In the genomic region with DNA sequence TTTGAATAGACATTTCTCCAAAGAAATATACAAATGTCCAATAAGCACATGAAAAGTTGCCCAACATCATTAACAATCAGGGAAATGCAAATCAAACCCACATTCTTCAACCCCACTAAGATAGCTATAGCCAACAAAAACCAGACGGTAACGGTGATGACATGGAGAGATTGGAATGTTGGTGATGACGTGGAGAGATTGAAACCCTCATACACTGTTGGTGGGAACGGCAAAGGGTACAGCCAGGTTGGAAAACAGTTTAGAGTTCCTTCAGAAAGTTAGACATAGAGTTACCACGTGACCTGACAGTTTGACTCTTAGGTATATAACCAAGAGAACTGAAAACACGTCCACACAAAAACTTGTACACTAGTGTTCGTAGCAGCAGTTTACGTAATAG, we compare ENCODE assay signal across 14 cellular contexts. TPM values are rescaled to one million over a fixed set of nuclear protein-coding genes. Genes with fewer than 3 reads are reported as not detected.
DNase-seq lines count a peak whose midpoint lies in the region; ATAC-seq and TF ChIP-seq lines count a peak whose summit lies in the region.
"Had no signal": no experiment of that assay in that cellular context is flagged by ENCODE, and none has a peak within 500 bp of the region (broad histone marks: within the 10 kb centered on the region; RNA-seq: fewer than 3 reads in every experiment).

No MANE protein-coding gene starts in this region.

- H3K4me1 ChIP-seq in adipocyte (ENCODE audit: control insufficient read depth, insufficient read depth, low read length): peaks cover 22% of the 10 kb centered on the region
- no peaks in the 10 kb centered on the region for H3K4me1 ChIP-seq in thoracic aorta (ENCODE audit: control insufficient read depth in 1 of 2, low read depth in 2 of 2)
- H3K4me1 ChIP-seq: uterus had no signal

- DNase-seq in Right ventricle myocardium inferior (ENCODE audit: missing footprints) (no peak), cardiac septum (ENCODE audit: low spot score) (no peak), adipocyte (ENCODE audit: low read depth) (peak; percentile 75), left cardiac atrium (no peak), thoracic aorta (ENCODE audit: low spot score) (no peak), H7 (no peak)
- no peak for DNase-seq in activated naive CD4-positive, alpha-beta T cell treated with anti-CD3 and anti-CD28 coated beads, Interleukin-2, amount 50 U/mL, for 16 hours
- DNase-seq: activated CD4-positive, alpha-beta T cell treated with anti-CD3 and anti-CD28 coated beads for 48 hours; AML-193; amygdala; NCI-H2029; uterus had no signal

- no peak overlapping the region for H3K27ac ChIP-seq in thoracic aorta
- H3K27ac ChIP-seq: uterus had no signal

- H3K4me3 ChIP-seq in adipocyte (ENCODE audit: low read length) (no peak overlapping the region), thoracic aorta (no peak overlapping the region), H7 (ENCODE audit: insufficient read depth, low read depth, low read length) (no peak overlapping the region)
- H3K4me3 ChIP-seq: uterus had no signal

- H3K9ac ChIP-seq in adipocyte (ENCODE audit: low read length): no peak overlapping the region

- H3K9me3 ChIP-seq in adipocyte (ENCODE audit: control insufficient read depth, low read length): peaks cover 5% of the 10 kb centered on the region
- no peaks in the 10 kb centered on the region for H3K9me3 ChIP-seq in thoracic aorta
- H3K9me3 ChIP-seq: uterus had no signal

- H3K36me3 ChIP-seq in adipocyte (ENCODE audit: control insufficient read depth, insufficient read depth, low read length, severe bottlenecking) (no peaks in the 10 kb centered on the region), thoracic aorta (no peaks in the 10 kb centered on the region), H7 (replicated peaks; ENCODE audit: control insufficient read depth, insufficient read depth, low read length) (no peaks in the 10 kb centered on the region)
- H3K36me3 ChIP-seq: uterus had no signal

- intact Hi-C loops in Right ventricle myocardium inferior (cut with DNase I) (no loop called here), cardiac septum (cut with DNase I) (no loop called here), left cardiac atrium (cut with DNase I) (no loop called here)

- TF ChIP-seq CTCF in thoracic aorta (IDR thresholded peaks at IDR 0.05): no peak

- H3K27me3 ChIP-seq in adipocyte (replicated peaks; ENCODE audit: control insufficient read depth, insufficient read depth, low read length) (no peaks in the 10 kb centered on the region), thoracic aorta (replicated peaks; ENCODE audit: insufficient read depth) (no peaks in the 10 kb centered on the region), H7 (ENCODE audit: control insufficient read depth, insufficient read depth, low read length) (no peaks in the 10 kb centered on the region)
- H3K27me3 ChIP-seq: uterus had no signal

- ATAC-seq in Right ventricle myocardium inferior: peak; percentile 51
- ATAC-seq in left cardiac atrium: peak; percentile 27 to 82
- ATAC-seq in thoracic aorta (ENCODE audit: insufficient number of reproducible peaks, low FRiP score, low read depth): peak; percentile 64
- ATAC-seq in GM18907 (IDR thresholded peaks at IDR 0.05; ENCODE audit: unreplicated experiment): no peak

RNA-seq across cellular contexts. Expression of a gene that starts 48.1 kb away (rescaled TPM):
- 36.5 TPM for total RNA-seq in Right ventricle myocardium inferior
- 20.0 TPM for total RNA-seq in cardiac septum
- 10 to 100 TPM; 35.6 to 45.7 TPM for total RNA-seq in left cardiac atrium
- total RNA-seq in thoracic aorta: 1 to 10 TPM; 1.4 to 7.6 TPM
- total RNA-seq in H7 (2014; rRNA removed; shearing (Covaris generic)): 0.22 and 0.31 TPM in 2 replicates
- total RNA-seq: OCI-LY7 had no signal
